In genomic region chr21:38424333-38424732, GRCh38 we compare ENCODE assay signal across 17 cellular contexts.
"Had no signal": no experiment of that assay in that cellular context is flagged by ENCODE, and none has a peak within 500 bp of the region (broad histone marks: within the 10 kb centered on the region; RNA-seq: fewer than 3 reads in every experiment).

No MANE protein-coding gene starts in this region.

- H3K9me3 ChIP-seq: adrenal gland, colonic mucosa, esophagus squamous epithelium, tibial artery, vagina had no signal

- H3K4me3 ChIP-seq: adrenal gland, colonic mucosa, esophagus squamous epithelium, skin epidermis, tibial artery, vagina had no signal

- H3K27me3 ChIP-seq: adrenal gland, colonic mucosa, esophagus squamous epithelium, tibial artery, vagina had no signal

- H3K4me1 ChIP-seq: adrenal gland, colonic mucosa, esophagus squamous epithelium, tibial artery, vagina had no signal

- H3K9me3 Mint-ChIP-seq: activated CD4-positive, alpha-beta memory T cell treated with anti-CD3 and anti-CD28 coated beads for 36 hours; activated T-cell treated with anti-CD3 and anti-CD28 coated beads, Interleukin-2, amount 50 U/mL, for 24 hours had no signal

- DNase-seq: activated CD4-positive, alpha-beta memory T cell treated with anti-CD3 and anti-CD28 coated beads for 36 hours; activated naive CD4-positive, alpha-beta T cell treated with anti-CD3 and anti-CD28 coated beads, Interleukin-2, amount 50 U/mL, for 16 hours; activated T-cell treated with anti-CD3 and anti-CD28 coated beads, Interleukin-2, amount 50 U/mL, for 24 hours; adrenal gland; central memory CD4-positive, alpha-beta T cell; colonic mucosa; esophagus squamous epithelium; hypothalamus; kidney; nucleus accumbens; posterior cingulate gyrus; stimulated activated CD4-positive, alpha-beta T cell treated with anti-CD3 and anti-CD28 coated beads, Interleukin-15, amount 100 ng/mL, for 24 hours; stimulated activated CD4-positive, alpha-beta T cell treated with anti-CD3 and anti-CD28 coated beads, Interleukin-4, amount 100 ng/mL, for 1 hour; stimulated activated naive CD4-positive, alpha-beta T cell; tibial artery had no signal

- H3K36me3 ChIP-seq: adrenal gland, colonic mucosa, vagina had no signal

- H3K27ac ChIP-seq: adrenal gland, colonic mucosa, esophagus squamous epithelium, skin epidermis, tibial artery, vagina had no signal

- H3K36me3 Mint-ChIP-seq: activated CD4-positive, alpha-beta memory T cell treated with anti-CD3 and anti-CD28 coated beads for 36 hours had no signal

- H3K27ac Mint-ChIP-seq: activated CD4-positive, alpha-beta memory T cell treated with anti-CD3 and anti-CD28 coated beads for 36 hours; activated T-cell treated with anti-CD3 and anti-CD28 coated beads, Interleukin-2, amount 50 U/mL, for 24 hours had no signal

- H3K4me3 Mint-ChIP-seq: activated CD4-positive, alpha-beta memory T cell treated with anti-CD3 and anti-CD28 coated beads for 36 hours; activated T-cell treated with anti-CD3 and anti-CD28 coated beads, Interleukin-2, amount 50 U/mL, for 24 hours had no signal
